Comparison of ENCODE assay signal across 8 cellular contexts in genomic region chrX:66074920-66075879, GRCh38. TPM values are rescaled to one million over a fixed set of nuclear protein-coding genes. Genes with fewer than 3 reads are reported as not detected.
A peak's percentile ranks its signal among the peaks of the same experiment; 100 is the strongest.
DNase-seq lines count a peak whose midpoint lies in the region; ATAC-seq, FAIRE-seq and TF ChIP-seq lines count a peak whose summit lies in the region.

No MANE protein-coding gene starts in this region.

- peaks cover 0 to 20% (median 0%) of the 10 kb centered on the region in 3 donors for H3K27me3 Mint-ChIP-seq in CD14-positive monocyte (ENCODE audit: low read depth in 3 of 3)

- peaks cover 42% of the 10 kb centered on the region for H3K4me1 Mint-ChIP-seq in CD14-positive monocyte

- H3K14ac ChIP-seq in mesenchymal stem cell (ENCODE audit: low read length in 2 of 2), result no peak overlapping the region

- H2AFZ ChIP-seq in mesenchymal stem cell (ENCODE audit: low read depth, low read length), result no peak overlapping the region

- H3K27me3 ChIP-seq in layer of hippocampus (ENCODE audit: control insufficient read depth, insufficient read depth, low read length) (no peaks in the 10 kb centered on the region), mesenchymal stem cell (ENCODE audit: control insufficient read depth in 1 of 2, insufficient read depth in 1 of 2, low read length in 2 of 2) (no peaks in the 10 kb centered on the region), WERI-Rb-1 (ENCODE audit: insufficient read depth, low read depth, severe bottlenecking) (peaks cover 4% of the 10 kb centered on the region)

- no peaks in the 10 kb centered on the region for H3K4me1 ChIP-seq in mesenchymal stem cell (ENCODE audit: control insufficient read depth, insufficient read depth, low read depth, low read length)

- H2AK5ac ChIP-seq in mesenchymal stem cell (ENCODE audit: low read length, severe bottlenecking), result no peak overlapping the region

- no peak overlapping the region for H3K9ac ChIP-seq in mesenchymal stem cell (ENCODE audit: low read length)

- no peak overlapping the region for H3K23ac ChIP-seq in mesenchymal stem cell (ENCODE audit: low read length in 2 of 2)

- H3K4me3 Mint-ChIP-seq in CD14-positive monocyte, result peak overlapping the region; percentile 74 to 83

- no peak for ATAC-seq in HG02588 (IDR thresholded peaks at IDR 0.05; ENCODE audit: unreplicated experiment)

- H3K36me3 Mint-ChIP-seq in CD14-positive monocyte, result no peaks in the 10 kb centered on the region

- H4K91ac ChIP-seq in mesenchymal stem cell (ENCODE audit: low read length), result no peak overlapping the region

- peaks cover 0 to 11% (median 3%) of the 10 kb centered on the region in 7 donors for H3K9me3 Mint-ChIP-seq in CD14-positive monocyte

- no peak overlapping the region for H3K18ac ChIP-seq in mesenchymal stem cell (ENCODE audit: low read depth in 1 of 2, low read length in 2 of 2)

- no peaks in the 10 kb centered on the region for H3K36me3 ChIP-seq in mesenchymal stem cell (ENCODE audit: control insufficient read depth in 1 of 2, insufficient read depth in 2 of 2, low read depth in 1 of 2, low read length in 2 of 2)
- H3K36me3 ChIP-seq in WERI-Rb-1, result no peaks in the 10 kb centered on the region

- intact Hi-C loops in CD14-positive monocyte (cut with micrococcal nuclease), result loop anchor here in 1 of 2 donors (2.0 kb wide), 1 partner anchor 28 kb away; no protein-coding TSS in a partner anchor

- H3K9me3 ChIP-seq in mesenchymal stem cell (ENCODE audit: control insufficient read depth, low read length) (peaks cover 3% of the 10 kb centered on the region), WERI-Rb-1 (ENCODE audit: severe bottlenecking) (no peaks in the 10 kb centered on the region)

- H2BK120ac ChIP-seq in mesenchymal stem cell (ENCODE audit: low read depth, low read length), result no peak overlapping the region

- H3K27ac ChIP-seq in layer of hippocampus (ENCODE audit: low read depth, low read length), result peak overlapping the region; percentile 42
- no peak overlapping the region for H3K27ac ChIP-seq in mesenchymal stem cell (ENCODE audit: low read length, poor library complexity, severe bottlenecking)
- H3K27ac ChIP-seq in WERI-Rb-1, result no peak overlapping the region

- no peak overlapping the region for H3K4me3 ChIP-seq in mesenchymal stem cell (ENCODE audit: insufficient read depth in 1 of 2, low read depth in 1 of 2, low read length in 2 of 2)
- no peak overlapping the region for H3K4me3 ChIP-seq in WERI-Rb-1 (ENCODE audit: low read depth, low read length)

- no peak overlapping the region for H3K4ac ChIP-seq in mesenchymal stem cell (ENCODE audit: low read depth in 1 of 2, low read length in 2 of 2)

- H2BK12ac ChIP-seq in mesenchymal stem cell (ENCODE audit: low read length in 2 of 2), result no peak overlapping the region

- 71% methylated on average over 23 of the region's 24 CpGs for WGBS in mesenchymal stem cell

- H2BK15ac ChIP-seq in mesenchymal stem cell (ENCODE audit: low read depth, poor library complexity, severe bottlenecking), result no peak overlapping the region

- no peak overlapping the region for H4K8ac ChIP-seq in mesenchymal stem cell (ENCODE audit: low read length)

- H2BK5ac ChIP-seq in mesenchymal stem cell (ENCODE audit: low read depth, low read length, poor library complexity, severe bottlenecking), result no peak overlapping the region

- DNase-seq in CD14-positive monocyte (ENCODE audit: low spot score) (peak; percentile 73), KG1 (lab: John Stamatoyannopoulos, UW) (peak; percentile 33), urothelium cell line (ENCODE audit: low spot score) (peak; percentile 9), mesenchymal stem cell (no peak), WERI-Rb-1 (no peak)
- peak; percentile 33 for DNase-seq in activated T-cell treated with anti-CD3 and anti-CD28 coated beads, Interleukin-2, amount 50 U/mL, for 1 hour

- H3K27ac Mint-ChIP-seq in CD14-positive monocyte, result peak overlapping the region; percentile 85 to 93 (median 88)

- FAIRE-seq in urothelium cell line (lab: Jason Lieb, UNC), result no peak

- H3K79me1 ChIP-seq in mesenchymal stem cell (replicated peaks; ENCODE audit: low read length, poor library complexity, severe bottlenecking), result no peaks in the 10 kb centered on the region

- H3K4me2 ChIP-seq in mesenchymal stem cell (ENCODE audit: low read length, poor library complexity, severe bottlenecking), result no peak overlapping the region

- TF ChIP-seq CTCF in CD14-positive monocyte (IDR thresholded peaks at IDR 0.05) (no peak), WERI-Rb-1 (IDR thresholded peaks at IDR 0.05; ENCODE audit: low read depth, low read length) (no peak)

RNA-seq across cellular contexts. Expression of gene VSIG4, which starts 35.3 kb away (rescaled TPM):
- 10 to 100 TPM; 10.2 to 56.8 TPM for polyA plus RNA-seq in CD14-positive monocyte
- polyA plus RNA-seq in mesenchymal stem cell (2013, experiment 1 of 2), result not detected
- not detected for polyA plus RNA-seq in mesenchymal stem cell (2013, experiment 2 of 2)

Comparison
In these comparisons a context has a peak if more than half of its experiments do, and no peak if none do; other contexts are left out.
1. DNase-seq: peak in CD14-positive monocyte (single experiment), KG1 (single experiment), activated T-cell treated with anti-CD3 and anti-CD28 coated beads, Interleukin-2, amount 50 U/mL, for 1 hour (single experiment) and urothelium cell line (single experiment); none in mesenchymal stem cell (single experiment) and WERI-Rb-1 (single experiment).